Comparison of ENCODE assay signal across 13 cellular contexts in genomic region chr1:27577504-27578188, GRCh38. TPM values are rescaled to one million over a fixed set of nuclear protein-coding genes. Genes with fewer than 3 reads are reported as not detected.
A peak's percentile ranks its signal among the peaks of the same experiment; 100 is the strongest.
DNase-seq lines count a peak whose midpoint lies in the region; ATAC-seq and TF ChIP-seq lines count a peak whose summit lies in the region.
"Had no signal": no experiment of that assay in that cellular context is flagged by ENCODE, and none has a peak within 500 bp of the region (broad histone marks: within the 10 kb centered on the region; RNA-seq: fewer than 3 reads in every experiment).

No MANE protein-coding gene starts in this region.

- no peak overlapping the region for H3K9ac ChIP-seq in muscle layer of colon (ENCODE audit: low read length)

- intact Hi-C loops in dorsolateral prefrontal cortex (cut with DNase I) (no loop called here), tibial artery (cut with DNase I; ENCODE audit: low total_unique reads) (no loop called here)

- TF ChIP-seq CTCF in dorsolateral prefrontal cortex (IDR thresholded peaks at IDR 0.05 in 54 of 56, conservative IDR thresholded peaks at IDR 0.05 in 2 of 56; ENCODE audit: low read depth in 1 of 56, partially characterized antibody in 56 of 56) (no peak), tibial artery (IDR thresholded peaks at IDR 0.05) (no peak)

- H3K36me3 ChIP-seq in muscle layer of colon (ENCODE audit: insufficient read depth, low read length) (no peaks in the 10 kb centered on the region), tibial artery (no peaks in the 10 kb centered on the region)

- DNase-seq in NCI-H524 treated with DMSO at 0.1 percent for 48 hours (lab: John Stamatoyannopoulos, UW) (peak; percentile 29), dorsolateral prefrontal cortex (no peak), tibial artery (no peak), amniotic stem cell (lab: John Stamatoyannopoulos, UW) (no peak), ACHN (no peak)
- DNase-seq: activated B cell treated with CpG ODN at 0.5 μM for 24 hours; activated T-cell treated with anti-CD3 and anti-CD28 coated beads, Interleukin-2, amount 50 U/mL, for 4 hours; body of pancreas; DMS153; NCI-H1694 treated with DMSO at 0.1 percent for 48 hours had no signal

- H3K4me3 ChIP-seq in dorsolateral prefrontal cortex (no peak overlapping the region), muscle layer of colon (ENCODE audit: low read depth in 1 of 2, low read length in 2 of 2) (no peak overlapping the region), tibial artery (no peak overlapping the region)
- H3K4me3 ChIP-seq: body of pancreas had no signal

- ATAC-seq in HG03469 (IDR thresholded peaks at IDR 0.05; ENCODE audit: unreplicated experiment): no peak
- ATAC-seq: activated T-cell treated with anti-CD3 and anti-CD28 coated beads, Interleukin-2, amount 50 U/mL, for 4 hours; body of pancreas had no signal

- in situ Hi-C loops in ACHN (cut with HindIII; ENCODE audit: low pct_ligation_motif_present, low pct_unique_long_range_greater_than_20kb, low sequenced_read_pairs): no loop called here

- H3K27me3 ChIP-seq in dorsolateral prefrontal cortex (no peaks in the 10 kb centered on the region), muscle layer of colon (ENCODE audit: control insufficient read depth in 1 of 2, insufficient read depth in 2 of 2, low read length in 2 of 2) (no peaks in the 10 kb centered on the region), tibial artery (no peaks in the 10 kb centered on the region)
- H3K27me3 ChIP-seq: body of pancreas had no signal

- H3K4me1 ChIP-seq in muscle layer of colon (ENCODE audit: insufficient read depth, low read length): peaks cover 52% of the 10 kb centered on the region
- peaks cover 0 to 95% (median 78%) of the 10 kb centered on the region in 4 donors for H3K4me1 ChIP-seq in tibial artery

- H3K9me3 ChIP-seq in muscle layer of colon (ENCODE audit: low read length) (no peaks in the 10 kb centered on the region), tibial artery (no peaks in the 10 kb centered on the region)
- H3K9me3 ChIP-seq: body of pancreas had no signal

- H3K27ac ChIP-seq in dorsolateral prefrontal cortex: peak overlapping the region in 38 of 59 donors; percentile 2 to 95 (median 58)
- H3K27ac ChIP-seq in muscle layer of colon (ENCODE audit: low read depth, low read length): peak overlapping the region; percentile 93
- H3K27ac ChIP-seq in tibial artery: peak overlapping the region; percentile 97 to 99

RNA-seq across cellular contexts. Expression of gene AHDC1, which starts 26.3 kb away (rescaled TPM):
- total RNA-seq in dorsolateral prefrontal cortex: 100 to 1,000 TPM in 21 of 120 experiments, 10 to 100 TPM in 99; 57.6 to 160 (median 87.2) TPM

RNA-seq across cellular contexts. Expression of gene FGR, which starts 57.3 kb away (rescaled TPM):
- 10 to 100 TPM in 19 of 120 experiments, 1 to 10 TPM in 101; 2.0 to 24.2 (median 6.8) TPM for total RNA-seq in dorsolateral prefrontal cortex
- total RNA-seq: fibroblast of lung had no signal
